Comparison of ENCODE assay signal across 27 cellular contexts in the genomic region with DNA sequence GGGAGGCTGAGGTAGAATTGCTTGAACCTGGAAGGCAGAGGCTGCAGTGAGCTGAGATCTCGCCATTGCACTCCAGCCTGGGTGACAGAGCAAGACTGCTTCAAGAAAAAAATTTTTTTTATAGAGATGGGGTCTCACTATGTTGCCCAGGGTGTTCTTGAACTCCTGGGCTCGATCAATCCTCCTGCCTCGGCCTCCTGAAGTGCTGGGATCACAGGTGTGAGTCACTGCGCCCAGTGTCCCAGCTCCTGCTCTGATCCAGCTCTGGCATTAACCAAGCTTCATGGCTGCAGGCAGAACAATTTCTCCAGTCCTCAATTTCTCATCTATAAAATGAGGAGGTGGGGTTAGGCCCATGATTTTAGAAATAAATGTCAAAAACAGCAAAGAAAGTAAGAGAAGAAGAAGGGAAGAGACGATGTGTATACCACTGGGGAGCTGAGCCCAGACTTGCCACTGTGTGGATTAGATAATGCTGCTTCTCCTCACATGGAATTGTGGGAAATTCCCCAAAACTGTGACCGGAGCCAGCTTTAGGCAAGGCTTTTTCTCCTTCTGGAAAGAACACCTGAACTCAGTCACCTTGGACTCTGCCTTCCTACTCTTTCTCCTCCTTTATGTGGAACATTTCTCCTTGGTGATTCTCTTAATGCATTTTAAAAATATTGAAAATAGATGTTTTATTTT. TPM values are rescaled to one million over a fixed set of nuclear protein-coding genes. Genes with fewer than 3 reads are reported as not detected.
DNase-seq lines count a peak whose midpoint lies in the region; ATAC-seq, FAIRE-seq and TF ChIP-seq lines count a peak whose summit lies in the region.
"Had no signal": no experiment of that assay in that cellular context is flagged by ENCODE, and none has a peak within 500 bp of the region (broad histone marks: within the 10 kb centered on the region; RNA-seq: fewer than 3 reads in every experiment).

No MANE protein-coding gene starts in this region.

- no peak overlapping the region for H3K4me3 ChIP-seq in IMR-90 (ENCODE audit: insufficient read depth, low read depth, low read length)
- H3K4me3 ChIP-seq in breast epithelium: no peak overlapping the region
- no peak overlapping the region for H3K4me3 ChIP-seq in gastroesophageal sphincter
- H3K4me3 ChIP-seq in subcutaneous abdominal adipose tissue (ENCODE audit: low read depth in 1 of 5, low read length in 5 of 5): no peak overlapping the region
- H3K4me3 ChIP-seq: dorsolateral prefrontal cortex, heart right ventricle had no signal

- no peak overlapping the region for H2BK15ac ChIP-seq in IMR-90 (ENCODE audit: low read depth, low read length)

- dilution Hi-C loops in IMR-90 (cut with HindIII; ENCODE audit: low sequenced_read_pairs, unreplicated experiment): no loop called here

- H2BK20ac ChIP-seq in IMR-90 (ENCODE audit: low read depth, low read length): 0 out of 2 replicates have a peak overlapping the region, but pooled peaks have one; percentile 70

- H3K23ac ChIP-seq in IMR-90 (ENCODE audit: low read depth, low read length): no peak overlapping the region

- H2BK120ac ChIP-seq in IMR-90 (ENCODE audit: low read depth, low read length): peak overlapping the region; percentile 57; the same call in 1 of the 2 replicates

- no peaks in the 10 kb centered on the region for H3K27me3 ChIP-seq in IMR-90 (ENCODE audit: control insufficient read depth, insufficient read depth, low read length)
- H3K27me3 ChIP-seq in breast epithelium: no peaks in the 10 kb centered on the region
- H3K27me3 ChIP-seq in gastroesophageal sphincter: peaks cover 14% of the 10 kb centered on the region
- H3K27me3 ChIP-seq in subcutaneous abdominal adipose tissue (ENCODE audit: control insufficient read depth in 5 of 5, insufficient read depth in 4 of 5, low read length in 5 of 5): no peaks in the 10 kb centered on the region
- H3K27me3 ChIP-seq: dorsolateral prefrontal cortex, heart right ventricle had no signal

- no peak overlapping the region for H3K18ac ChIP-seq in IMR-90 (ENCODE audit: low read depth, low read length)

- H2AK9ac ChIP-seq in IMR-90 (replicated peaks; ENCODE audit: low read depth, low read length, poor library complexity): no peak overlapping the region

- FAIRE-seq in GM12891 (lab: Jason Lieb, UNC): no peak
- FAIRE-seq: GM19239, small intestine had no signal

- H3K27ac ChIP-seq in IMR-90 (ENCODE audit: insufficient read depth, low read length) (no peak overlapping the region), breast epithelium (peak overlapping the region; percentile 87 to 91), gastroesophageal sphincter (peak overlapping the region in 3 of 4 donors; percentile 24 to 56 (median 46)), subcutaneous abdominal adipose tissue (ENCODE audit: low read depth, low read length) (peak overlapping the region; percentile 37)
- H3K27ac ChIP-seq: dorsolateral prefrontal cortex, KMS-11 had no signal

- H3K9me1 ChIP-seq in IMR-90 (ENCODE audit: insufficient read depth, low read length): peaks cover 12% of the 10 kb centered on the region; the same call in 1 of the 2 replicates

- H4K20me1 ChIP-seq in IMR-90 (ENCODE audit: insufficient read depth, low read length): no peaks in the 10 kb centered on the region

- H3K14ac ChIP-seq in IMR-90 (replicated peaks; ENCODE audit: low read depth, low read length): no peak overlapping the region

- CTCF ChIA-PET in IMR-90 (lab: Yijun Ruan, JAX): no interaction called here

- no CpG with 5 or more reads among the region's 6 CpGs for WGBS in IMR-90 (ENCODE audit: extremely low coverage in 2 of 2, insufficient read length in 1 of 2), 2 experiments
- 61 to 80% methylated on average over 3 to 4 of the region's 6 CpGs for WGBS in gastroesophageal sphincter (ENCODE audit: low coverage in 1 of 2), 2 donors

- H3K9ac ChIP-seq in IMR-90 (ENCODE audit: low read depth, low read length) (no peak overlapping the region), subcutaneous abdominal adipose tissue (ENCODE audit: low read length in 5 of 5) (no peak overlapping the region)
- H3K9ac ChIP-seq: KMS-11, SK-N-SH had no signal

- BruUV-seq in IMR-90 (replicated peaks; lab: Mats Ljungman, UMichigan): no TSS peak

- H3K9me3 ChIP-seq in IMR-90 (ENCODE audit: control insufficient read depth, insufficient read depth, low read length) (no peaks in the 10 kb centered on the region), breast epithelium (no peaks in the 10 kb centered on the region), gastroesophageal sphincter (no peaks in the 10 kb centered on the region), subcutaneous abdominal adipose tissue (ENCODE audit: control insufficient read depth in 5 of 5, low read length in 5 of 5) (no peaks in the 10 kb centered on the region)
- H3K9me3 ChIP-seq: heart right ventricle, SK-N-SH had no signal

- H3K56ac ChIP-seq in IMR-90 (ENCODE audit: extremely low read depth, insufficient read depth, low read length): no peak overlapping the region

- H2AFZ ChIP-seq in IMR-90 (replicated peaks; ENCODE audit: low read length, poor library complexity): no peak overlapping the region

- intact Hi-C loops in IMR-90 (cut with micrococcal nuclease) (loop anchor here (10.0 kb wide), 1 partner anchor 213 kb away; no protein-coding TSS in a partner anchor), breast epithelium (cut with DNase I; ENCODE audit: low total_unique reads) (no loop called here)

- H4K5ac ChIP-seq in IMR-90 (ENCODE audit: low read depth, low read length): no peak overlapping the region

- H3K79me1 ChIP-seq in IMR-90 (ENCODE audit: low read depth in 1 of 2, low read length in 2 of 2): peaks cover 0 to 8% of the 10 kb centered on the region in 2 experiments; a peak in 1 of 4 replicates

- H2BK5ac ChIP-seq in IMR-90 (ENCODE audit: low read depth, low read length, poor library complexity, severe bottlenecking): no peak overlapping the region

- H3K4me1 ChIP-seq in IMR-90 (ENCODE audit: control insufficient read depth, insufficient read depth, low read length): peaks cover 10% of the 10 kb centered on the region
- H3K4me1 ChIP-seq in breast epithelium: peaks cover 0 to 4% of the 10 kb centered on the region in 2 donors
- H3K4me1 ChIP-seq in gastroesophageal sphincter: peaks cover 0 to 27% (median 3%) of the 10 kb centered on the region in 3 donors
- H3K4me1 ChIP-seq in subcutaneous abdominal adipose tissue (ENCODE audit: control insufficient read depth in 5 of 5, insufficient read depth in 5 of 5, low read length in 5 of 5): peaks cover 5 to 34% (median 21%) of the 10 kb centered on the region in 5 donors

- H3K4ac ChIP-seq in IMR-90 (ENCODE audit: low read depth, low read length): no peak overlapping the region; the same call in 1 of the 2 replicates

- TF ChIP-seq EP300 in gastroesophageal sphincter (IDR thresholded peaks at IDR 0.05): no peak

- in situ Hi-C loops in IMR-90 (cut with MboI; ENCODE audit: low sequenced_read_pairs): no loop called here

- no peak for TF ChIP-seq RAD21 in IMR-90 (IDR thresholded peaks at IDR 0.05; ENCODE audit: low read length)

- ATAC-seq in IMR-90 (ENCODE audit: low read depth) (no peak), gastroesophageal sphincter (no peak), GM19351 (IDR thresholded peaks at IDR 0.05; ENCODE audit: unreplicated experiment) (no peak)
- ATAC-seq: T-helper 17 cell had no signal

- 0 out of 2 replicates have a peak overlapping the region, but pooled peaks have one; percentile 37 for H2AK5ac ChIP-seq in IMR-90 (ENCODE audit: low read depth, low read length)

- POLR2A ChIA-PET in IMR-90 (lab: Charles Lee; ENCODE audit: unreplicated experiment): interaction anchor here (1.0 kb wide), 1 partner anchor 450 kb away, joined by 3 read pairs; no protein-coding TSS in a partner anchor

- H4K91ac ChIP-seq in IMR-90 (ENCODE audit: insufficient read depth, low read depth, low read length): peak overlapping the region; percentile 38

- no peak overlapping the region; a peak in 1 of 4 replicates for H4K8ac ChIP-seq in IMR-90 (ENCODE audit: low read depth in 2 of 2, low read length in 2 of 2)

- no peak for TF ChIP-seq CTCF in IMR-90 (conservative IDR thresholded peaks at IDR 0.05; ENCODE audit: low read depth, low read length)
- TF ChIP-seq CTCF in breast epithelium (IDR thresholded peaks at IDR 0.05): no peak
- TF ChIP-seq CTCF in gastroesophageal sphincter (IDR thresholded peaks at IDR 0.05): no peak

- no peak for TF ChIP-seq POLR2A in IMR-90 (IDR thresholded peaks at IDR 0.05; ENCODE audit: low read depth, low read length)
- TF ChIP-seq POLR2A in breast epithelium (IDR thresholded peaks at IDR 0.05): no peak
- TF ChIP-seq POLR2A in gastroesophageal sphincter (IDR thresholded peaks at IDR 0.05): no peak
- TF ChIP-seq POLR2A in GM12891 (IDR thresholded peaks at IDR 0.05; ENCODE audit: low read depth, low read length): no peak

- DNase-seq in IMR-90: no peak
- DNase-seq in breast epithelium (ENCODE audit: low spot score in 2 of 2): peak in 1 of 2 donors; percentile 65
- DNase-seq in GM12891 (ENCODE audit: insufficient read length, low spot score): no peak
- no peak for DNase-seq in 8988T
- DNase-seq in NCI-H2196 treated with DMSO at 0.1 percent for 48 hours (lab: John Stamatoyannopoulos, UW; ENCODE audit: unreplicated experiment): no peak
- DNase-seq: activated effector memory CD4-positive, alpha-beta T cell treated with anti-CD3 and anti-CD28 coated beads, Interleukin-2, amount 50 U/mL, for 16 hours; activated naive CD8-positive, alpha-beta T cell treated with anti-CD3 and anti-CD28 coated beads, Interleukin-2, amount 10 ng/mL, durations not matched to agents 7 days and 5 days; activated T-cell treated with anti-CD3 and anti-CD28 coated beads for 4 hours; C1 segment of cervical spinal cord; DMS79 treated with DMSO at 0.1 percent for 48 hours; dorsolateral prefrontal cortex; GF-D8; HCEC 1CT; heart right ventricle; naive B cell; NCI-H1417 treated with DMSO at 0.1 percent for 48 hours; NCI-H446 treated with DMSO at 0.1 percent for 48 hours; occipital lobe; SK-N-SH; stimulated activated CD4-positive, alpha-beta T cell treated with anti-CD3 and anti-CD28 coated beads, Interleukin-1b, Interleukin-23, amount 100 ng/mL, for 48 hours; T-helper 17 cell had no signal

- H3K36me3 ChIP-seq in IMR-90 (ENCODE audit: control insufficient read depth, insufficient read depth, low read length) (peaks cover 5% of the 10 kb centered on the region; the same call in 1 of the 2 replicates), breast epithelium (no peaks in the 10 kb centered on the region), gastroesophageal sphincter (peaks cover 0 to 19% of the 10 kb centered on the region in 2 donors), subcutaneous abdominal adipose tissue (ENCODE audit: control insufficient read depth in 5 of 5, insufficient read depth in 5 of 5, low read length in 5 of 5) (peaks cover 0 to 32% (median 14%) of the 10 kb centered on the region in 5 donors)

- H3K4me2 ChIP-seq in IMR-90 (ENCODE audit: low read depth, low read length): no peak overlapping the region
- H3K4me2 ChIP-seq: KMS-11, SK-N-SH had no signal

RNA-seq across cellular contexts. Expression of gene IL15RA, which starts 25.5 kb away (rescaled TPM):
- total RNA-seq in IMR-90 (2012; rRNA removed) (1.4 and 2.0 TPM in 2 replicates), breast epithelium (10 to 100 TPM; 15.1 to 35.7 (median 25.9) TPM), gastroesophageal sphincter (10 to 100 TPM; 17.7 to 21.9 (median 20.6) TPM)
- polyA plus RNA-seq in IMR-90 (2012; rRNA removed): 6.4 and 7.6 TPM in 2 replicates
- polyA plus RNA-seq in IMR-90 (2012; cell fraction: cytosol; rRNA removed): 5.2 and 9.3 TPM in 2 replicates
- polyA plus RNA-seq in IMR-90 (2012; cell fraction: nucleus; rRNA removed; ENCODE audit: low replicate concordance): 3.9 and 4.3 TPM in 2 replicates
- 7.4 TPM for polyA plus RNA-seq in GM12891 (2012; ENCODE audit: low read depth, missing spikeins)
- total RNA-seq: occipital lobe had no signal
